In the genomic region with DNA sequence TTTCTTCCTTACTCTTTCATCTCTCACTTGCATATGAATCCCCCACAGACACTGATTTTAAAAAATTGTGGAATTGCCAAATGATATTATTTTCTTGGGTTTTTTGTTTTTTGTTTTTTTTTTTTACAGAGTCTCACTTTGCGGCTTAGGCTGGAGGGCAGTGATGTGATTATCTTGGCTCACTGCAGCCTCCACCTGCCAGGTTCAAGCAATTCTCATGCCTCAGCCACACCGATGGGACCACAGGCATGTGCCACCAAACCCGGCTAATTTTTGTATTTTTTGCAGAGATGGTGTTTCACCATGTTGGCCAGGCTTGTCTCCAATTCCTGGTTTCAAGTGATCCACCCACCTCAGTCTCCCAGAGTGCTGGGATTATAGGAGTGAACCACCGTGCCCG, we compare ENCODE assay signal across 21 cellular contexts.
"Had no signal": no experiment of that assay in that cellular context is flagged by ENCODE, and none has a peak within 500 bp of the region (broad histone marks: within the 10 kb centered on the region; RNA-seq: fewer than 3 reads in every experiment).

No MANE protein-coding gene starts in this region.

- H3K4me1 Mint-ChIP-seq: naive B cell had no signal

- H3K27ac Mint-ChIP-seq: naive B cell had no signal

- ATAC-seq: foreskin keratinocyte, gastrocnemius medialis, heart right ventricle, left cardiac atrium, left lung, left ventricle myocardium superior, lower lobe of right lung had no signal

- H3K36me3 Mint-ChIP-seq: naive B cell had no signal

- H3K4me3 Mint-ChIP-seq: naive B cell had no signal

- DNase-seq: dermis blood vessel endothelial cell; dorsolateral prefrontal cortex; effector CD4-positive, alpha-beta T cell; effector memory CD4-positive, alpha-beta T cell; foreskin keratinocyte; gastrocnemius medialis; glutamatergic neuron; head of caudate nucleus; heart right ventricle; hippocampal formation; left cardiac atrium; left lung; left ventricle myocardium superior; lower lobe of right lung; mesenchymal stem cell; midbrain; naive B cell had no signal

- FAIRE-seq: colon, endothelial cell of umbilical vein, islet of Langerhans, keratinocyte had no signal

- H3K27me3 Mint-ChIP-seq: naive B cell had no signal

- H3K9me3 Mint-ChIP-seq: naive B cell had no signal
